ENCODE assay signal across 17 cellular contexts in the genomic region with DNA sequence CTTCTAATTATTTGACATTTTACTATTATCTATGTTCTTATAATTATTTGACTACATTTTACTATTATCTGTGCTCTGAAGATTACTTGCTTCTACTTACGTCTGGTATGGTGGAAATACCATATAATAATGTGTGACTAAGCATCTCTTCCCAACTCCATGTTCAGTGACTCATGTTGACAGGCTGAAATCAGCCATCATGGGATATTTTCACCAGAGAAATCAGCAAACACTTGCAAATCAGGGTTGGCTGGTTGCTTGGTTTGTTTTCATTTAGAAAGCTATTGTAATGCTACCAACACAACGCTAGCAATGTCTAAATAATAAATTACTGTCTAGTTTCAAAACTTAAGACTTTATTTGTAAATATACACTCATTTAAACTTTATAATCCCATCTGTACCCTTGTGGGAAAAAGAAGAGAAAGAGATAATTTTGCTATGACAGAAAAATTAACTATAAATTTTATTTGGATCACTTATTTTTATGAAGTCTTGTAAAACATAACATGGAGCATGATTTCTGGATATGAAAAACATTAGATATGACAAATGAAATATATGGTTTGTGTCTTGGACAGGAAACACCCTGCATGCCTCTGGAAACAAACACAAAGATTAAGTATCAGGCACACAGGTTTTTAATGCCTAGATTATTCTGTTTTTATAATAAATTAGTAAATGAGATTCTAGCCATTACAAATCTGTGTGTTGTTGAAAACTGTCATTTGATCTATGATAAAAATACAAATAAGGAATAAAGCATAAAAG.
DNase-seq lines count a peak whose midpoint lies in the region; ATAC-seq and TF ChIP-seq lines count a peak whose summit lies in the region.
"Had no signal": no experiment of that assay in that cellular context is flagged by ENCODE, and none has a peak within 500 bp of the region (broad histone marks: within the 10 kb centered on the region; RNA-seq: fewer than 3 reads in every experiment).

No MANE protein-coding gene starts in this region.

- H3K4me3 ChIP-seq in SJSA1 (no peak overlapping the region), fibroblast of mammary gland (ENCODE audit: control insufficient read depth, low read depth, low read length) (no peak overlapping the region), retinal pigment epithelial cell (ENCODE audit: low read length) (no peak overlapping the region), Peyer's patch (no peak overlapping the region), heart left ventricle (no peak overlapping the region)
- H3K4me3 ChIP-seq: gastrocnemius medialis, spleen, tibial nerve had no signal

- WGBS in heart left ventricle, 4 donors: 56 to 73% (median 68%) methylated on average over 2 of the region's 2 CpGs

- peaks cover 24% of the 10 kb centered on the region for H3K4me1 ChIP-seq in SJSA1 (replicated peaks)
- no peaks in the 10 kb centered on the region for H3K4me1 ChIP-seq in Peyer's patch
- peaks cover 0 to 3% (median 0%) of the 10 kb centered on the region in 12 donors for H3K4me1 ChIP-seq in heart left ventricle
- H3K4me1 ChIP-seq: spleen had no signal

- H3K36me3 ChIP-seq in SJSA1 (no peaks in the 10 kb centered on the region), Peyer's patch (no peaks in the 10 kb centered on the region), heart left ventricle (no peaks in the 10 kb centered on the region)
- H3K36me3 ChIP-seq: gastrocnemius medialis, spleen, tibial nerve had no signal

- no peak for ATAC-seq in activated CD4-positive, CD25-positive, alpha-beta regulatory T cell treated with anti-CD3 and anti-CD28 coated beads, Interleukin-2, amount 50 U/mL, for 24 hours
- ATAC-seq in heart left ventricle: no peak
- ATAC-seq: natural killer cell, T-cell had no signal

- H3K9me3 ChIP-seq in SJSA1 (replicated peaks): no peaks in the 10 kb centered on the region
- no peaks in the 10 kb centered on the region for H3K9me3 ChIP-seq in Peyer's patch
- no peaks in the 10 kb centered on the region for H3K9me3 ChIP-seq in heart left ventricle
- H3K9me3 ChIP-seq: gastrocnemius medialis, spleen, tibial nerve had no signal

- H3K27me3 ChIP-seq in SJSA1 (replicated peaks) (no peaks in the 10 kb centered on the region), Peyer's patch (no peaks in the 10 kb centered on the region), heart left ventricle (peaks cover 0 to 4% (median 0%) of the 10 kb centered on the region in 9 donors)
- H3K27me3 ChIP-seq: gastrocnemius medialis, spleen, tibial nerve had no signal

- TF ChIP-seq CTCF in fibroblast of mammary gland (conservative IDR thresholded peaks at IDR 0.05; ENCODE audit: control insufficient read depth, insufficient read depth, low read depth, low read length) (no peak), retinal pigment epithelial cell (conservative IDR thresholded peaks at IDR 0.05; ENCODE audit: low read depth, low read length) (no peak), Peyer's patch (IDR thresholded peaks at IDR 0.05) (no peak), heart left ventricle (IDR thresholded peaks at IDR 0.05) (no peak)

- H3K27ac ChIP-seq in SJSA1: 0 out of 2 replicates have a peak overlapping the region, but pooled peaks have one; percentile 25
- H3K27ac ChIP-seq in Peyer's patch: no peak overlapping the region
- H3K27ac ChIP-seq in heart left ventricle: no peak overlapping the region
- H3K27ac ChIP-seq: spleen had no signal

- no peak for TF ChIP-seq POLR2A in Peyer's patch (IDR thresholded peaks at IDR 0.05)
- no peak for TF ChIP-seq POLR2A in heart left ventricle (IDR thresholded peaks at IDR 0.05)

- intact Hi-C loops in heart left ventricle (cut with DNase I): no loop called here

- DNase-seq in HPDE6-E6E7 (ENCODE audit: extremely low spot score) (peak; percentile 37), SJSA1 (ENCODE audit: low read depth in 1 of 2, low spot score in 2 of 2) (no peak), fibroblast of mammary gland (ENCODE audit: low read depth) (peak; percentile 94), retinal pigment epithelial cell (ENCODE audit: low read depth) (peak; percentile 62), NCI-H82 treated with DMSO at 0.1 percent for 48 hours (lab: John Stamatoyannopoulos, UW; ENCODE audit: unreplicated experiment) (no peak), Peyer's patch (no peak), heart left ventricle (no peak)
- DNase-seq: activated CD4-positive, alpha-beta T cell treated with anti-CD3 and anti-CD28 coated beads, Interleukin-2, amount 50 U/mL, for 1 hour; activated effector memory CD4-positive, alpha-beta T cell treated with anti-CD3 and anti-CD28 coated beads, Interleukin-2, amount 50 U/mL, for 16 hours; central memory CD4-positive, alpha-beta T cell; COR-L47; gastrocnemius medialis; natural killer cell; spleen; T-cell had no signal

Comparison
In these comparisons a context has a peak if more than half of its experiments do, and no peak if none do; other contexts are left out.
1. DNase-seq: peak in HPDE6-E6E7 (single experiment), fibroblast of mammary gland (single experiment) and retinal pigment epithelial cell (single experiment); none in SJSA1 (0 of 2), NCI-H82 treated with DMSO at 0.1 percent for 48 hours (single experiment), Peyer's patch (0 of 3) and heart left ventricle (0 of 5).